ENCODE assay signal across 7 cellular contexts in the genomic region with DNA sequence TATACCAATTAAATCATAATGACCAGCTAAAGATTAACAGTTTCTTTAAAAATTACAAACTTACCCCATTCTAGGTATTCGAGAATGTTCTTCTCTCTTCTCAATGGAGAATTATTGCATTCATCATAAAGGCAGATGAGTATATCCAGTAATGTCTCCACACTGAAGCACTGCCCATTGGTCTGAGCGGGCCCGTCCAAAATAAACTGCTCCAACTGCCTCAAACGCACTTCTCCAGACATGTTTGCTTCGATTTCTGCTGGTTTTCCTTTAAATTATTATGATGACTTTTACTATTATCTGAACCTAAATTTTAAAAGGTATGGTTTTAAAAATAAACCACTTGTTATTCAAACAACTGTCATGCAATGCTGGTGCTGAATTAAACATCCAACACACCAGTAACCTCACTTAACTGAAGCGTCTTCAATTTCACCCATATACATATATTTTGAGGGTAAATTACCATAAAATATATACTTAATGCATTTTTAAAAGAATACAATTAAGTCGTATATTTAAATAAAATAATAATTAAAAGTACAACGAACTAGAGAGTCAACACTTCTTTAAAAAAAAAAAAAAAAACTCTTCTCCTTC.
DNase-seq lines count a peak whose midpoint lies in the region; TF ChIP-seq lines count a peak whose summit lies in the region.

No MANE protein-coding gene starts in this region.

- TF ChIP-seq CTCF in coronary artery (IDR thresholded peaks at IDR 0.05), result no peak

- H3K4me1 ChIP-seq in ES-I3 (ENCODE audit: insufficient read depth, low read length) (peaks cover 23% of the 10 kb centered on the region), mucosa of stomach (ENCODE audit: control insufficient read depth, insufficient read depth, low read length) (peaks cover 33% of the 10 kb centered on the region)

- no peaks in the 10 kb centered on the region for H3K36me3 ChIP-seq in ES-I3 (ENCODE audit: insufficient read depth, low read length)
- no peaks in the 10 kb centered on the region for H3K36me3 ChIP-seq in mucosa of stomach (ENCODE audit: control insufficient read depth, insufficient read depth, low read length)

- H3K27ac ChIP-seq in coronary artery, result peak overlapping the region in 1 of 2 donors; percentile 89

- no peaks in the 10 kb centered on the region for H3K27me3 ChIP-seq in mucosa of stomach (ENCODE audit: control insufficient read depth, insufficient read depth, low read length)

- H3K9me3 ChIP-seq in ES-I3 (ENCODE audit: control insufficient read depth, insufficient read depth, low read length) (no peaks in the 10 kb centered on the region), mucosa of stomach (ENCODE audit: control insufficient read depth, low read length) (no peaks in the 10 kb centered on the region)

- H3K9ac ChIP-seq in ES-I3 (ENCODE audit: low read depth, low read length) (peak overlapping the region; percentile 86), mucosa of stomach (ENCODE audit: low read length) (peak overlapping the region; percentile 94)

- H3K4me3 ChIP-seq in coronary artery (peak overlapping the region; percentile 97), mucosa of stomach (ENCODE audit: low read length) (peak overlapping the region; percentile 68)

- peak; percentile 10 for DNase-seq in NCI-H748 (lab: John Stamatoyannopoulos, UW; ENCODE audit: unreplicated experiment)
- no peak for DNase-seq in coronary artery (ENCODE audit: low spot score)
- no peak for DNase-seq in NCI-H1436 treated with DMSO at 0.1 percent for 48 hours (lab: John Stamatoyannopoulos, UW)
- no peak for DNase-seq in NCI-H526 (lab: John Stamatoyannopoulos, UW)
- no peak for DNase-seq in D341Med (ENCODE audit: low spot score)
